In genomic region chr15:45573961-45574629, GRCh38 we compare ENCODE assay signal across 9 cellular contexts. TPM values are rescaled to one million over a fixed set of nuclear protein-coding genes. Genes with fewer than 3 reads are reported as not detected.
DNase-seq lines count a peak whose midpoint lies in the region; ATAC-seq, FAIRE-seq and TF ChIP-seq lines count a peak whose summit lies in the region.
"Had no signal": no experiment of that assay in that cellular context is flagged by ENCODE, and none has a peak within 500 bp of the region (broad histone marks: within the 10 kb centered on the region; RNA-seq: fewer than 3 reads in every experiment).

No MANE protein-coding gene starts in this region.

- H3K27me3 ChIP-seq in PC-3 (ENCODE audit: low read length) = no peaks in the 10 kb centered on the region
- H3K27me3 ChIP-seq in endothelial cell of umbilical vein (ENCODE audit: control insufficient read depth in 2 of 2, insufficient read depth in 2 of 2, low read length in 2 of 2) = peaks cover 2 to 10% of the 10 kb centered on the region in 2 experiments
- peaks cover 26% of the 10 kb centered on the region for H3K27me3 ChIP-seq in smooth muscle cell (ENCODE audit: low read depth)

- H4K20me1 ChIP-seq in PC-3 (ENCODE audit: low read length) (no peaks in the 10 kb centered on the region), endothelial cell of umbilical vein (replicated peaks; ENCODE audit: control insufficient read depth, extremely low read depth, insufficient read depth, low read length) (no peaks in the 10 kb centered on the region), smooth muscle cell (ENCODE audit: low read depth) (no peaks in the 10 kb centered on the region)

- intact Hi-C loops in PC-3 (cut with micrococcal nuclease) = no loop called here
- intact Hi-C loops in endothelial cell of umbilical vein (cut with micrococcal nuclease) = loop anchor here (1.0 kb wide), 1 partner anchor 116 kb away; no protein-coding TSS in a partner anchor

- H2AFZ ChIP-seq in PC-3 (ENCODE audit: low read length) (no peak overlapping the region), endothelial cell of umbilical vein (ENCODE audit: low read depth, low read length) (no peak overlapping the region), smooth muscle cell (ENCODE audit: low read depth) (no peak overlapping the region)

- H3K4me1 ChIP-seq in PC-3 (ENCODE audit: insufficient read depth, low read length) (no peaks in the 10 kb centered on the region), endothelial cell of umbilical vein (ENCODE audit: control insufficient read depth, extremely low read depth, insufficient read depth, low read length) (no peaks in the 10 kb centered on the region), smooth muscle cell (ENCODE audit: low read depth) (no peaks in the 10 kb centered on the region)
- H3K4me1 ChIP-seq: lower lobe of right lung had no signal

- no peak overlapping the region for H3K27ac Mint-ChIP-seq in activated CD8-positive, alpha-beta memory T cell treated with anti-CD3 and anti-CD28 coated beads, Interleukin-2, amount 10 ng/mL, durations not matched to agents 7 days and 5 days

- no peaks in the 10 kb centered on the region for H3K4me1 Mint-ChIP-seq in activated CD8-positive, alpha-beta memory T cell treated with anti-CD3 and anti-CD28 coated beads, Interleukin-2, amount 10 ng/mL, durations not matched to agents 7 days and 5 days

- no peaks in the 10 kb centered on the region for H3K9me3 ChIP-seq in PC-3 (ENCODE audit: low read length)
- H3K9me3 ChIP-seq in endothelial cell of umbilical vein (replicated peaks; ENCODE audit: control insufficient read depth, insufficient read depth, low read length) = no peaks in the 10 kb centered on the region
- no peaks in the 10 kb centered on the region for H3K9me3 ChIP-seq in smooth muscle cell (replicated peaks; ENCODE audit: low read depth)
- H3K9me3 ChIP-seq: lower lobe of right lung had no signal

- no peaks in the 10 kb centered on the region for H3K9me2 ChIP-seq in PC-3 (replicated peaks; ENCODE audit: low read length)

- no peak for ATAC-seq in activated CD8-positive, alpha-beta memory T cell treated with anti-CD3 and anti-CD28 coated beads, Interleukin-2, amount 10 ng/mL, durations not matched to agents 7 days and 5 days
- ATAC-seq in PC-3 (peak; percentile 65; the same call in 1 of the 2 replicates), HG02885 (IDR thresholded peaks at IDR 0.05; ENCODE audit: poor library complexity, unreplicated experiment) (no peak)

- no peaks in the 10 kb centered on the region for H3K9me3 Mint-ChIP-seq in activated CD8-positive, alpha-beta memory T cell treated with anti-CD3 and anti-CD28 coated beads, Interleukin-2, amount 10 ng/mL, durations not matched to agents 7 days and 5 days (ENCODE audit: low read depth)

- no peaks in the 10 kb centered on the region for H3K79me2 ChIP-seq in PC-3 (ENCODE audit: low read length)
- no peaks in the 10 kb centered on the region for H3K79me2 ChIP-seq in endothelial cell of umbilical vein (ENCODE audit: control insufficient read depth, insufficient read depth, low read length)
- no peaks in the 10 kb centered on the region for H3K79me2 ChIP-seq in smooth muscle cell (ENCODE audit: low read depth)

- H3K36me3 Mint-ChIP-seq in activated CD8-positive, alpha-beta memory T cell treated with anti-CD3 and anti-CD28 coated beads, Interleukin-2, amount 10 ng/mL, durations not matched to agents 7 days and 5 days = no peaks in the 10 kb centered on the region

- no peaks in the 10 kb centered on the region for H3K9me1 ChIP-seq in endothelial cell of umbilical vein (replicated peaks; ENCODE audit: control insufficient read depth, extremely low read depth, insufficient read depth, low read length)

- 37% methylated on average over 7 of the region's 7 CpGs for WGBS in smooth muscle cell (ENCODE audit: low lambda C conversion rate)

- H3K4me3 ChIP-seq in PC-3 (ENCODE audit: low read length) (no peak overlapping the region), endothelial cell of umbilical vein (replicated peaks in 1 of 3; ENCODE audit: insufficient read depth in 1 of 3, low read depth in 1 of 3, low read length in 3 of 3) (no peak overlapping the region), smooth muscle cell (no peak overlapping the region)
- H3K4me3 ChIP-seq: lower lobe of right lung had no signal

- no peaks in the 10 kb centered on the region for H3K36me3 ChIP-seq in PC-3 (ENCODE audit: low read depth, low read length)
- no peaks in the 10 kb centered on the region for H3K36me3 ChIP-seq in endothelial cell of umbilical vein (ENCODE audit: control insufficient read depth in 2 of 2, extremely low read depth in 1 of 2, insufficient read depth in 2 of 2, low read length in 2 of 2)
- no peaks in the 10 kb centered on the region for H3K36me3 ChIP-seq in smooth muscle cell (ENCODE audit: low read depth)
- H3K36me3 ChIP-seq: lower lobe of right lung had no signal

- FAIRE-seq in endothelial cell of umbilical vein (lab: Jason Lieb, UNC) = no peak

- peaks cover 40% of the 10 kb centered on the region for H3K27me3 Mint-ChIP-seq in activated CD8-positive, alpha-beta memory T cell treated with anti-CD3 and anti-CD28 coated beads, Interleukin-2, amount 10 ng/mL, durations not matched to agents 7 days and 5 days

- CTCF ChIA-PET in activated CD8-positive, alpha-beta memory T cell treated with anti-CD3 and anti-CD28 coated beads, Interleukin-2, amount 10 ng/mL, durations not matched to agents 7 days and 5 days (lab: Charles Lee) = interaction anchor here (0.5 to 2.3 kb wide), 4 partner anchors 14 to 116 kb away, joined by 3 to 10 read pairs (median 3); partner anchors contain the start of gene BLOC1S6
- CTCF ChIA-PET in PC-3 (lab: Charles Lee) (no interaction called here), endothelial cell of umbilical vein (lab: Charles Lee) (interaction anchor here (0.7 to 1.8 kb wide), 10 partner anchors 11 to 116 kb away, joined by 3 to 13 read pairs (median 6); partner anchors contain the start of gene BLOC1S6)

- peak; percentile 55 for DNase-seq in activated CD8-positive, alpha-beta memory T cell treated with anti-CD3 and anti-CD28 coated beads, Interleukin-2, amount 50 U/mL, for 48 hours
- no peak for DNase-seq in activated CD8-positive, alpha-beta memory T cell treated with anti-CD3 and anti-CD28 coated beads, Interleukin-2, amount 10 ng/mL, durations not matched to agents 7 days and 5 days
- DNase-seq in PC-3 (peak; percentile 44), endothelial cell of umbilical vein (ENCODE audit: low read depth, low spot score) (no peak), smooth muscle cell (lab: John Stamatoyannopoulos, UW; ENCODE audit: unreplicated experiment) (no peak), C1 segment of cervical spinal cord (lab: John Stamatoyannopoulos, UW) (no peak), KG1 (lab: John Stamatoyannopoulos, UW) (no peak)
- DNase-seq: lower lobe of right lung had no signal

- H3F3A ChIP-seq in PC-3 (ENCODE audit: low read length, unreplicated experiment) = no peaks in the 10 kb centered on the region
- H3F3A ChIP-seq in smooth muscle cell (ENCODE audit: low read depth) = no peaks in the 10 kb centered on the region

- H3K9ac ChIP-seq in PC-3 (ENCODE audit: low read length) (no peak overlapping the region), endothelial cell of umbilical vein (replicated peaks; ENCODE audit: extremely low read depth, insufficient read depth, low read length) (no peak overlapping the region), smooth muscle cell (ENCODE audit: low read depth) (no peak overlapping the region)

- TF ChIP-seq POLR2A in endothelial cell of umbilical vein (IDR thresholded peaks at IDR 0.05; ENCODE audit: low read depth, low read length) = no peak

- peak overlapping the region; percentile 19; the same call in 1 of the 2 replicates for H3K4me2 ChIP-seq in PC-3 (ENCODE audit: low read length)
- H3K4me2 ChIP-seq in endothelial cell of umbilical vein (ENCODE audit: insufficient read depth, low read length) = no peak overlapping the region
- H3K4me2 ChIP-seq in smooth muscle cell = no peak overlapping the region

- POLR2A ChIA-PET in PC-3 (lab: Charles Lee; ENCODE audit: unreplicated experiment) (no interaction called here), endothelial cell of umbilical vein (lab: Charles Lee) (no interaction called here)

- no peak overlapping the region for H3K4me3 Mint-ChIP-seq in activated CD8-positive, alpha-beta memory T cell treated with anti-CD3 and anti-CD28 coated beads, Interleukin-2, amount 10 ng/mL, durations not matched to agents 7 days and 5 days

- peak; percentile 47; the same call in 1 of the 2 replicates for TF ChIP-seq CTCF in PC-3 (conservative IDR thresholded peaks at IDR 0.05; ENCODE audit: low read depth, low read length)
- TF ChIP-seq CTCF in endothelial cell of umbilical vein (IDR thresholded peaks at IDR 0.05; ENCODE audit: extremely low read depth in 1 of 2, insufficient read depth in 1 of 2, low read depth in 1 of 2, low read length in 2 of 2) = peak; percentile 21 to 35
- TF ChIP-seq CTCF in smooth muscle cell (IDR thresholded peaks at IDR 0.05; ENCODE audit: borderline replicate concordance, insufficient read depth, poor library complexity, severe bottlenecking) = peak; percentile 48

- dilution Hi-C loops in endothelial cell of umbilical vein (cut with MboI; ENCODE audit: extremely low pct_ligation_motif_present, low sequenced_read_pairs) = no loop called here

- H3K27ac ChIP-seq in PC-3 (ENCODE audit: low read length) = no peak overlapping the region
- H3K27ac ChIP-seq in endothelial cell of umbilical vein (ENCODE audit: insufficient read depth, low read depth, low read length) = no peak overlapping the region
- H3K27ac ChIP-seq in smooth muscle cell (ENCODE audit: low read depth) = no peak overlapping the region
- H3K27ac ChIP-seq: lower lobe of right lung had no signal

- BruUV-seq in PC-3 (replicated peaks; lab: Mats Ljungman, UMichigan) (no TSS peak), endothelial cell of umbilical vein (replicated peaks; lab: Mats Ljungman, UMichigan) (no TSS peak)

RNA-seq across cellular contexts. Expression of gene BLOC1S6, which starts 13.1 kb away (rescaled TPM):
- total RNA-seq in activated CD8-positive, alpha-beta memory T cell treated with anti-CD3 and anti-CD28 coated beads, Interleukin-2, amount 10 ng/mL, durations not matched to agents 7 days and 5 days = 10 to 100 TPM; 33.6 to 35.7 TPM
- total RNA-seq in PC-3 (2014; rRNA removed) (28.6 and 40.1 TPM in 2 replicates), endothelial cell of umbilical vein (39.2 and 43.4 TPM in 2 replicates), smooth muscle cell (50.3 and 81.6 TPM in 2 replicates)
- polyA plus RNA-seq in endothelial cell of umbilical vein (5.5 and 8.2 TPM in 2 replicates), smooth muscle cell (30.4 and 34.8 TPM in 2 replicates)
- 12.1 and 14.7 TPM in 2 replicates for polyA plus RNA-seq in endothelial cell of umbilical vein (2011; cell fraction: cytosol; rRNA removed)
- 10.3 and 12.0 TPM in 2 replicates for polyA plus RNA-seq in endothelial cell of umbilical vein (2011; cell fraction: nucleus; rRNA removed)
- 39.8 and 50.0 TPM in 2 replicates for polyA plus RNA-seq in endothelial cell of umbilical vein (2012)
- 17.0 and 22.4 TPM in 2 replicates for polyA minus RNA-seq in endothelial cell of umbilical vein
- polyA minus RNA-seq in endothelial cell of umbilical vein (2011; cell fraction: cytosol; rRNA and poly(A)+ RNA removed) = 16.1 TPM
- polyA minus RNA-seq in endothelial cell of umbilical vein (2011; cell fraction: nucleus; rRNA and poly(A)+ RNA removed) = 10.6 and 15.1 TPM in 2 replicates

RNA-seq across cellular contexts. Expression of gene SLC30A4, which starts 51.5 kb away (rescaled TPM):
- 1 to 10 TPM; 2.9 to 4.1 TPM for total RNA-seq in activated CD8-positive, alpha-beta memory T cell treated with anti-CD3 and anti-CD28 coated beads, Interleukin-2, amount 10 ng/mL, durations not matched to agents 7 days and 5 days
- total RNA-seq in PC-3 (2014; rRNA removed) (1.3 and 1.4 TPM in 2 replicates), endothelial cell of umbilical vein (3.8 and 3.9 TPM in 2 replicates), smooth muscle cell (4.8 and 7.9 TPM in 2 replicates)
- polyA plus RNA-seq in endothelial cell of umbilical vein (2.4 and 2.7 TPM in 2 replicates), smooth muscle cell (0.43 and 1.9 TPM in 2 replicates)
- polyA plus RNA-seq in endothelial cell of umbilical vein (2011; cell fraction: cytosol; rRNA removed) = 2.2 and 2.3 TPM in 2 replicates
- 1.5 and 1.8 TPM in 2 replicates for polyA plus RNA-seq in endothelial cell of umbilical vein (2011; cell fraction: nucleus; rRNA removed)
- 3.3 and 3.4 TPM in 2 replicates for polyA plus RNA-seq in endothelial cell of umbilical vein (2012)
- 6.1 and 7.0 TPM in 2 replicates for polyA minus RNA-seq in endothelial cell of umbilical vein
- 1.0 TPM for polyA minus RNA-seq in endothelial cell of umbilical vein (2011; cell fraction: cytosol; rRNA and poly(A)+ RNA removed)
- polyA minus RNA-seq in endothelial cell of umbilical vein (2011; cell fraction: nucleus; rRNA and poly(A)+ RNA removed) = 2.6 and 3.6 TPM in 2 replicates

Comparison
In these comparisons a context has a peak if more than half of its experiments do, and no peak if none do; other contexts are left out.
1. DNase-seq: peak in activated CD8-positive, alpha-beta memory T cell treated with anti-CD3 and anti-CD28 coated beads, Interleukin-2, amount 50 U/mL, for 48 hours (single experiment) and PC-3 (single experiment); none in activated CD8-positive, alpha-beta memory T cell treated with anti-CD3 and anti-CD28 coated beads, Interleukin-2, amount 10 ng/mL, durations not matched to agents 7 days and 5 days (single experiment), endothelial cell of umbilical vein (single experiment), smooth muscle cell (single experiment), C1 segment of cervical spinal cord (0 of 14) and KG1 (single experiment).
2. Peak in every context shown above with its lines, with median percentiles within 50 percentile points of each other: CTCF ChIP-seq.